Comparison of ENCODE assay signal across 1 cellular context in genomic region chr11:124876818-124877630, GRCh38.
TF ChIP-seq lines count a peak whose summit lies in the region.

No MANE protein-coding gene starts in this region.

TF ChIP-seq in endothelial cell of umbilical vein, 7 proteins besides CTCF, POLR2A, EP300 and RAD21:
- no peak for TF ChIP-seq EZH2 (IDR thresholded peaks at IDR 0.05; ENCODE audit: borderline replicate concordance, low read depth, low read length, severe bottlenecking)
- TF ChIP-seq FOS (IDR thresholded peaks at IDR 0.05; ENCODE audit: borderline replicate concordance, insufficient read depth, low read length): no peak
- peak; percentile 25 for TF ChIP-seq POLR2AphosphoS5 (IDR thresholded peaks at IDR 0.05; ENCODE audit: insufficient read depth, low read depth, low read length)
- no peak for TF ChIP-seq JUN (IDR thresholded peaks at IDR 0.05; ENCODE audit: borderline replicate concordance, insufficient read depth, insufficient read length, low read depth)
